ENCODE assay signal across 3 cellular contexts in the genomic region with DNA sequence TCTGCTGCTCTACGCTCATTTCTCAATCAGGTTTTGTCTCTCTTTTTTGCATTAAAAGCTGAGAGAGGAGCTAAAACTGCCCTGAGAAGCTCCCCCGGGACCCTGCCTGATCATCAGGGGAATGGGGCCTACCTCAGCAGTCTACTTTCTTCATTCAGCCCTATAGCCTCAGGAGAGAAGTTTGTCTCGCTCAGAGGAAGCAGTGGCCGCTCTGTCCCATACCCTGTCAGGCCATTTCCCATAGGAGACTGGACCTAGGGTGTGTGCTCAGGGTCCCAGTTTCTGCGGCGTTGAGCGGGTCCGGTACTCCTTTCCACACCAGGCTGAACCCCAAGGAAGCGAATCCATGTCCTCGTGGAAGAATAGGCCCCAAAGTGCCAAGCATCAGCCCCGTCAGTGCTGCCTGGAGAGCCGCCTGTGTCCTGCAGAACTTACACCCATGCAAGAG.
A peak's percentile ranks its signal among the peaks of the same experiment; 100 is the strongest.
TF ChIP-seq lines count a peak whose summit lies in the region.

No MANE protein-coding gene starts in this region.

TF ChIP-seq in GM12891, 5 proteins besides CTCF, POLR2A, EP300 and RAD21:
- no peak for TF ChIP-seq POU2F2 (IDR thresholded peaks at IDR 0.05; ENCODE audit: low read depth, low read length)
- no peak for TF ChIP-seq SPI1 (IDR thresholded peaks at IDR 0.05; ENCODE audit: low read depth, low read length)
- TF ChIP-seq TAF1 (IDR thresholded peaks at IDR 0.05; ENCODE audit: low read depth, low read length) = no peak
- TF ChIP-seq POLR2AphosphoS5 (IDR thresholded peaks at IDR 0.05; ENCODE audit: low read depth, low read length) = no peak
- no peak for TF ChIP-seq PAX5 (IDR thresholded peaks at IDR 0.05; ENCODE audit: insufficient read depth, low read length, severe bottlenecking)

TF ChIP-seq in GM12878, 131 proteins besides CTCF, POLR2A, EP300 and RAD21 (continues in another document):
- TF ChIP-seq USF2 (IDR thresholded peaks at IDR 0.05; ENCODE audit: borderline replicate concordance, low read depth, low read length) (no peak), YBX1 (IDR thresholded peaks at IDR 0.05) (peak; percentile 72; the same call in 1 of the 2 replicates), EED (IDR thresholded peaks at IDR 0.05; ENCODE audit: low read depth) (peak; percentile 35; the same call in 1 of the 2 replicates), POLR2AphosphoS2 (IDR thresholded peaks at IDR 0.05; ENCODE audit: low read depth, low read length) (no peak), CUX1 (IDR thresholded peaks at IDR 0.05; ENCODE audit: insufficient replicate concordance, low read depth, low read length) (peak; percentile 85), IKZF1 (conservative IDR thresholded peaks at IDR 0.05) (peak; percentile 54), RB1 (IDR thresholded peaks at IDR 0.05; ENCODE audit: borderline replicate concordance) (peak; percentile 79; the same call in 1 of the 2 replicates), IKZF2 (IDR thresholded peaks at IDR 0.05) (0 out of 4 replicates have a peak, but pooled peaks of 1 of the 2 experiments have one; percentile 29), CEBPB (IDR thresholded peaks at IDR 0.05; ENCODE audit: borderline replicate concordance in 1 of 2, low read depth in 2 of 2, low read length in 2 of 2) (no peak), ZNF687 (IDR thresholded peaks at IDR 0.05) (peak; percentile 64), MTA3 (IDR thresholded peaks at IDR 0.05; ENCODE audit: borderline replicate concordance, low read length) (no peak), GATAD2B (conservative IDR thresholded peaks at IDR 0.05; ENCODE audit: low read depth) (peak; percentile 83), ESRRA (IDR thresholded peaks at IDR 0.05; ENCODE audit: low read length) (no peak), MEF2B (IDR thresholded peaks at IDR 0.05; ENCODE audit: partially characterized antibody, poor library complexity, severe bottlenecking) (peak; percentile 99), ZZZ3 (IDR thresholded peaks at IDR 0.05; ENCODE audit: control insufficient read depth, insufficient read length, low read depth) (no peak), TCF12 (IDR thresholded peaks at IDR 0.05; ENCODE audit: low read depth, low read length) (peak; percentile 62; the same call in 1 of the 2 replicates), SP1 (IDR thresholded peaks at IDR 0.05; ENCODE audit: low read depth, low read length) (no peak)

TF ChIP-seq in SK-N-SH, 30 proteins besides CTCF, POLR2A, EP300 and RAD21:
- no peak for TF ChIP-seq TEAD4 (IDR thresholded peaks at IDR 0.05; ENCODE audit: borderline replicate concordance, insufficient read depth)
